ENCODE assay signal across 10 cellular contexts in the genomic region with DNA sequence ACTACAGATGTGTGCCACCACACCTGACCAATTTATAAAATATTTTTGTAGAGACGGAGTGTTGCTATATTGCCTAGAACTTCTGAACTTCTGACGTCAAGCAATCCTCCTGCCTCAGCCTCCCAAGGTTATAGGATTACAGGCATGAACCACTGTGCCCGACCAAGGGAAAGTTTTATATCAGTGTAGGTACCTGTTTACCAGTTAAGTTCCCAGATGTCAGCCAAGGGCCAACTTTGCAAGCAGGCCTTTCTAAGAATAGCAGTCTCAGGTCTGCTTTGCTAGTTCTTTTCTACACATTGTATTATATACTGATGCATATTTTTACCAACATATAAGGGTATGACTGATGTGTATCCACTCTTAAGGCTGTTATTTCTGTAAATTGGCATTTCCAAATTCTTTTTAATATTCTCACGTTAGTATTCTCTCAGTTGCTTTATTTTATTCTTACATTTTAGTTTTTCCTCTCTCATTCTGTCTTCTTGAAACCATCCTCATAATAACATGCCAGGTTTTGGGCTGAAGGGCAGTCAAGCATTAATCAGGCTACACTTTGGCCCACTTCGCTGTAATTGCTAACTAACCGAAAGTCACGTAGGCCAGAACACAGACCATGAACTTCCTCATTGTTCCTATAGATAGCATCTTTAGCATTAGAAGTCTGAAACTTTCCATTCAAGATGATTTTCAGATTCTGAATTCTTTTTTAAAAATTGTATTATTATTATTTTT. TPM values are rescaled to one million over a fixed set of nuclear protein-coding genes. Genes with fewer than 3 reads are reported as not detected.
DNase-seq lines count a peak whose midpoint lies in the region; ATAC-seq, FAIRE-seq and TF ChIP-seq lines count a peak whose summit lies in the region.
"Had no signal": no experiment of that assay in that cellular context is flagged by ENCODE, and none has a peak within 500 bp of the region (broad histone marks: within the 10 kb centered on the region; RNA-seq: fewer than 3 reads in every experiment).

No MANE protein-coding gene starts in this region.

- H3K9me3 ChIP-seq in kidney (ENCODE audit: control insufficient read depth in 1 of 2, low read length in 2 of 2): no peaks in the 10 kb centered on the region
- no peaks in the 10 kb centered on the region for H3K9me3 ChIP-seq in testis
- no peaks in the 10 kb centered on the region for H3K9me3 ChIP-seq in endodermal cell (ENCODE audit: control insufficient read depth, low read length)
- H3K9me3 ChIP-seq: tibial nerve had no signal

- intact Hi-C loops in kidney (cut with DNase I) (no loop called here), testis (cut with DNase I; ENCODE audit: low total_unique reads) (no loop called here)

- H3K27me3 ChIP-seq in testis (no peaks in the 10 kb centered on the region), endodermal cell (ENCODE audit: control insufficient read depth, insufficient read depth, low read length, poor library complexity, severe bottlenecking) (peaks cover 5% of the 10 kb centered on the region)
- H3K27me3 ChIP-seq: tibial nerve had no signal

- no peak overlapping the region for H3K27ac Mint-ChIP-seq in endodermal cell

- H3K27me3 Mint-ChIP-seq in endodermal cell (ENCODE audit: insufficient read depth): peaks cover 72% of the 10 kb centered on the region

- ATAC-seq in GM18861 (IDR thresholded peaks at IDR 0.05; ENCODE audit: unreplicated experiment): peak; percentile 66
- ATAC-seq in GM21723 (IDR thresholded peaks at IDR 0.05; ENCODE audit: unreplicated experiment): peak; percentile 69
- ATAC-seq in HG03354 (IDR thresholded peaks at IDR 0.05; ENCODE audit: poor library complexity, severe bottlenecking, unreplicated experiment): peak; percentile 73

- H3K4me3 Mint-ChIP-seq in endodermal cell: no peak overlapping the region

- H3K4me3 ChIP-seq in kidney (ENCODE audit: low read length in 2 of 2) (no peak overlapping the region), testis (no peak overlapping the region), endodermal cell (ENCODE audit: low read length) (no peak overlapping the region)
- H3K4me3 ChIP-seq: tibial nerve had no signal

- WGBS in testis, 2 donors: 83 to 87% methylated on average over 7 of the region's 7 CpGs
- WGBS in endodermal cell (ENCODE audit: insufficient coverage in 1 of 2, insufficient read length in 1 of 2), 2 experiments: 83 to 93% methylated on average over 3 to 7 of the region's 7 CpGs

- peaks cover 6 to 9% of the 10 kb centered on the region in 2 donors for H3K4me1 ChIP-seq in kidney (ENCODE audit: control insufficient read depth in 1 of 2, insufficient read depth in 1 of 2, low read depth in 1 of 2, low read length in 2 of 2)
- no peaks in the 10 kb centered on the region for H3K4me1 ChIP-seq in testis
- no peaks in the 10 kb centered on the region for H3K4me1 ChIP-seq in endodermal cell (ENCODE audit: control insufficient read depth, insufficient read depth, low read length)

- no peak for FAIRE-seq in kidney (lab: Jason Lieb, UNC)

- no peak for TF ChIP-seq POLR2A in testis (IDR thresholded peaks at IDR 0.05)

- DNase-seq in kidney (no peak), AG08395 (ENCODE audit: low spot score) (no peak), testis (no peak), SIG-M5 treated with dmso at 0.1 percent for 504 hours (lab: John Stamatoyannopoulos, UW; ENCODE audit: unreplicated experiment) (no peak), endodermal cell (no peak)
- DNase-seq: DMS53 had no signal

- no peaks in the 10 kb centered on the region for H3K36me3 Mint-ChIP-seq in endodermal cell (ENCODE audit: low read depth)

- no peak overlapping the region for H3K9ac ChIP-seq in kidney (ENCODE audit: low read length in 2 of 2)
- no peak overlapping the region for H3K9ac ChIP-seq in endodermal cell (ENCODE audit: extremely low read depth, low read length, poor library complexity, severe bottlenecking)

- no peak for TF ChIP-seq CTCF in kidney (IDR thresholded peaks at IDR 0.05; ENCODE audit: borderline replicate concordance, extremely low read depth, insufficient read depth)
- no peak for TF ChIP-seq CTCF in testis (IDR thresholded peaks at IDR 0.05)
- no peak for TF ChIP-seq CTCF in endodermal cell (conservative IDR thresholded peaks at IDR 0.05)

- H3K36me3 ChIP-seq in kidney (ENCODE audit: control insufficient read depth in 1 of 2, insufficient read depth in 2 of 2, low read length in 2 of 2) (no peaks in the 10 kb centered on the region), testis (ENCODE audit: low read depth, missing control alignments) (no peaks in the 10 kb centered on the region), endodermal cell (ENCODE audit: control insufficient read depth, insufficient read depth, low read length) (no peaks in the 10 kb centered on the region)
- H3K36me3 ChIP-seq: tibial nerve had no signal

- H3K4me1 Mint-ChIP-seq in endodermal cell: peaks cover 4% of the 10 kb centered on the region

- H3K9me3 Mint-ChIP-seq in endodermal cell: peaks cover 3% of the 10 kb centered on the region

- H3K27ac ChIP-seq in kidney (ENCODE audit: low read depth in 2 of 2, low read length in 2 of 2): peak overlapping the region; percentile 40 to 78
- H3K27ac ChIP-seq in testis: no peak overlapping the region
- no peak overlapping the region for H3K27ac ChIP-seq in endodermal cell (ENCODE audit: low read depth, low read length)
- H3K27ac ChIP-seq: tibial nerve had no signal

RNA-seq across cellular contexts. Expression of gene CXXC1, which starts 25.0 kb away (rescaled TPM):
- total RNA-seq in kidney: 88.7 TPM
- 39.0 TPM for polyA plus RNA-seq in kidney (ENCODE audit: insufficient read depth, low read depth, low replicate concordance)
- 100 to 1,000 TPM; 109 to 137 TPM for total RNA-seq in testis
- 73.4 TPM for polyA plus RNA-seq in testis (ENCODE audit: insufficient read depth, low read depth, low replicate concordance)
- 100 to 1,000 TPM in 1 of 2 donors, 10 to 100 TPM in 1; 93.1 to 102 TPM for total RNA-seq in endodermal cell
- polyA plus RNA-seq in endodermal cell (2013, experiment 1 of 2): 65.0 TPM
- 62.4 TPM for polyA plus RNA-seq in endodermal cell (2013, experiment 2 of 2)

RNA-seq across cellular contexts. Expression of gene MBD1, which starts 31.1 kb away (rescaled TPM):
- total RNA-seq in kidney: 79.3 TPM
- polyA plus RNA-seq in kidney (ENCODE audit: insufficient read depth, low read depth, low replicate concordance): 24.7 TPM
- 100 to 1,000 TPM; 181 to 200 TPM for total RNA-seq in testis
- 225 TPM for polyA plus RNA-seq in testis (ENCODE audit: insufficient read depth, low read depth, low replicate concordance)
- total RNA-seq in endodermal cell: 10 to 100 TPM; 77.1 to 79.6 TPM
- polyA plus RNA-seq in endodermal cell (2013, experiment 1 of 2): 56.2 TPM
- polyA plus RNA-seq in endodermal cell (2013, experiment 2 of 2): 45.2 TPM

RNA-seq across cellular contexts. Expression of gene CFAP53, which starts 46.2 kb away (rescaled TPM):
- total RNA-seq in kidney: 1.3 TPM
- 3.9 TPM for polyA plus RNA-seq in kidney (ENCODE audit: insufficient read depth, low read depth, low replicate concordance)
- 10 to 100 TPM; 22.7 to 48.6 TPM for total RNA-seq in testis
- 72.8 TPM for polyA plus RNA-seq in testis (ENCODE audit: insufficient read depth, low read depth, low replicate concordance)
- under 1 TPM; 0.37 to 0.66 TPM for total RNA-seq in endodermal cell
- 0.89 TPM for polyA plus RNA-seq in endodermal cell (2013, experiment 1 of 2)
- polyA plus RNA-seq in endodermal cell (2013, experiment 2 of 2): 1.2 TPM

Comparison
In these comparisons a context has a peak if more than half of its experiments do, and no peak if none do; other contexts are left out.
1. H3K27ac ChIP-seq: peak in kidney (2 of 2); none in testis (0 of 2) and endodermal cell (single experiment).
2. RNA of gene CFAP53, which starts 46.2 kb away (total RNA-seq): 22.7 to 48.6 TPM in testis; 1.3 TPM in kidney (single experiment) and 0.37 to 0.66 TPM in endodermal cell; every median in the first group is over 10 times any median in the second.
3. Peak in every context shown above with its lines, with median percentiles within 50 percentile points of each other: ATAC-seq.